ENCODE assay signal across 23 cellular contexts in genomic region chr19:33957804-33958203, GRCh38.
DNase-seq lines count a peak whose midpoint lies in the region; ATAC-seq, FAIRE-seq and TF ChIP-seq lines count a peak whose summit lies in the region.
"Had no signal": no experiment of that assay in that cellular context is flagged by ENCODE, and none has a peak within 500 bp of the region (broad histone marks: within the 10 kb centered on the region; RNA-seq: fewer than 3 reads in every experiment).

No MANE protein-coding gene starts in this region.

- no peaks in the 10 kb centered on the region for H3K36me3 Mint-ChIP-seq in endodermal cell (ENCODE audit: low read depth)
- no peaks in the 10 kb centered on the region for H3K36me3 Mint-ChIP-seq in osteocyte (ENCODE audit: unreplicated experiment)
- H3K36me3 Mint-ChIP-seq: CD8-positive, alpha-beta T cell had no signal

- POLR2A ChIA-PET in A549 (lab: Yijun Ruan, JAX), result no interaction called here

- H3K4me2 ChIP-seq in A549, result no peak overlapping the region
- H3K4me2 ChIP-seq: BLaER1 treated with 17β-estradiol and CSF1 and Interleukin-3, amounts not matched to agents 10 nM and 100 nM had no signal

- H3K4me3 Mint-ChIP-seq in endodermal cell (no peak overlapping the region), osteocyte (ENCODE audit: unreplicated experiment) (no peak overlapping the region)
- H3K4me3 Mint-ChIP-seq: B cell; CD4-positive, alpha-beta T cell; CD8-positive, alpha-beta T cell had no signal

- H3K27ac Mint-ChIP-seq in endodermal cell (no peak overlapping the region), osteocyte (ENCODE audit: unreplicated experiment) (no peak overlapping the region)
- H3K27ac Mint-ChIP-seq: B cell; CD4-positive, alpha-beta T cell; CD8-positive, alpha-beta T cell had no signal

- H3K4me1 ChIP-seq in A549 (no peaks in the 10 kb centered on the region), endodermal cell (ENCODE audit: control insufficient read depth, insufficient read depth, low read length) (peaks cover 10% of the 10 kb centered on the region)
- H3K4me1 ChIP-seq: Caco-2 had no signal

- no peak for TF ChIP-seq CTCF in A549 (IDR thresholded peaks at IDR 0.05)
- TF ChIP-seq CTCF in endodermal cell (conservative IDR thresholded peaks at IDR 0.05), result no peak
- TF ChIP-seq CTCF in osteocyte (IDR thresholded peaks at IDR 0.05), result no peak

- H3K9ac ChIP-seq in endodermal cell (ENCODE audit: extremely low read depth, low read length, poor library complexity, severe bottlenecking), result no peak overlapping the region
- H3K9ac ChIP-seq: BLaER1 treated with 17β-estradiol and CSF1 and Interleukin-3, amounts not matched to agents 10 nM and 100 nM had no signal

- H3K4me3 ChIP-seq in A549 (no peak overlapping the region), endodermal cell (ENCODE audit: low read length) (peak overlapping the region; percentile 27)
- H3K4me3 ChIP-seq: BLaER1 treated with 17β-estradiol and CSF1 and Interleukin-3, amounts not matched to agents 10 nM and 100 nM had no signal

- no peak for TF ChIP-seq POLR2A in A549 (IDR thresholded peaks at IDR 0.05; ENCODE audit: low read length)

- no peak for DNase-seq in A549 (ENCODE audit: low read depth in 1 of 2, low spot score in 1 of 2)
- DNase-seq in endodermal cell, result peak; percentile 38
- peak; percentile 81 for DNase-seq in mesenteric fat pad (ENCODE audit: low spot score)
- peak; percentile 30 for DNase-seq in osteocyte (ENCODE audit: extremely low spot score, unreplicated experiment)
- no peak for DNase-seq in stimulated activated naive CD4-positive, alpha-beta T cell treated with Interleukin-2 at 50 U/mL for 16 hours (lab: John Stamatoyannopoulos, UW)
- no peak for DNase-seq in dedifferentiated amniotic fluid mesenchymal stem cell (ENCODE audit: extremely low spot score)
- DNase-seq: 8988T; AML-193; Caco-2; Calu3; CD4-positive, alpha-beta T cell; CD8-positive, alpha-beta T cell; DMS79 treated with DMSO at 0.1 percent for 48 hours; GF-D8 had no signal

- CTCF ChIA-PET in A549 (lab: Yijun Ruan, JAX), result interaction anchor here (1.4 to 3.5 kb wide), 2 partner anchors 163 to 180 kb away, joined by 5 to 16 read pairs; no protein-coding TSS in a partner anchor

- H3K9me3 Mint-ChIP-seq in endodermal cell (peaks cover 4% of the 10 kb centered on the region), osteocyte (ENCODE audit: unreplicated experiment) (no peaks in the 10 kb centered on the region)
- H3K9me3 Mint-ChIP-seq: CD4-positive, alpha-beta T cell; CD8-positive, alpha-beta T cell had no signal

- H3K4me1 Mint-ChIP-seq in endodermal cell, result peaks cover 14% of the 10 kb centered on the region
- no peaks in the 10 kb centered on the region for H3K4me1 Mint-ChIP-seq in osteocyte (ENCODE audit: unreplicated experiment)
- H3K4me1 Mint-ChIP-seq: B cell had no signal

- TF ChIP-seq EP300 in A549 (IDR thresholded peaks at IDR 0.05), result no peak

- ATAC-seq in A549 (no peak), HG02571 (IDR thresholded peaks at IDR 0.05; ENCODE audit: unreplicated experiment) (no peak)
- ATAC-seq: CD8-positive, alpha-beta T cell had no signal

- no peaks in the 10 kb centered on the region for H3K27me3 ChIP-seq in endodermal cell (ENCODE audit: control insufficient read depth, insufficient read depth, low read length, poor library complexity, severe bottlenecking)
- H3K27me3 ChIP-seq: BLaER1 treated with 17β-estradiol and CSF1 and Interleukin-3, amounts not matched to agents 10 nM and 100 nM had no signal

- 0 out of 3 replicates have a peak, but pooled peaks cover 2% of the 10 kb centered on the region for H3K9me3 ChIP-seq in A549
- no peaks in the 10 kb centered on the region for H3K9me3 ChIP-seq in endodermal cell (ENCODE audit: control insufficient read depth, low read length)

- H3K27me3 Mint-ChIP-seq in endodermal cell (ENCODE audit: insufficient read depth) (no peaks in the 10 kb centered on the region), osteocyte (ENCODE audit: unreplicated experiment) (peaks cover 27% of the 10 kb centered on the region)

- 10% methylated on average over 2 of the region's 2 CpGs for WGBS in A549 (ENCODE audit: missing lambda C conversion rate)
- WGBS in endodermal cell (ENCODE audit: insufficient coverage in 1 of 2, insufficient read length in 1 of 2), 2 experiments, result 72% methylated on average over 1 of the region's 2 CpGs; no CpG with 5 or more reads in 1 of the 2 experiments

- H3K36me3 ChIP-seq in endodermal cell (ENCODE audit: control insufficient read depth, insufficient read depth, low read length), result no peaks in the 10 kb centered on the region
- H3K36me3 ChIP-seq: BLaER1 treated with 17β-estradiol and CSF1 and Interleukin-3, amounts not matched to agents 10 nM and 100 nM had no signal

- no peak for TF ChIP-seq RAD21 in A549 (conservative IDR thresholded peaks at IDR 0.05 in 1 of 2, IDR thresholded peaks at IDR 0.05 in 1 of 2)

- H3K27ac ChIP-seq in A549, result no peak overlapping the region
- no peak overlapping the region for H3K27ac ChIP-seq in endodermal cell (ENCODE audit: low read depth, low read length)
- H3K27ac ChIP-seq: BLaER1 treated with 17β-estradiol and CSF1 and Interleukin-3, amounts not matched to agents 10 nM and 100 nM; C4-2B had no signal

- peak; percentile 23 for FAIRE-seq in A549 (lab: Jason Lieb, UNC)
- FAIRE-seq: A204.1, D721Med, G401.6, GM12891, GM19239 had no signal

TF ChIP-seq in A549, 52 proteins besides CTCF, POLR2A, EP300 and RAD21:
- TF ChIP-seq HEYL (CRISPR knock-in tag; IDR thresholded peaks at IDR 0.05) (no peak), PHF8 (IDR thresholded peaks at IDR 0.05; ENCODE audit: borderline replicate concordance, low read depth) (no peak), KDM5A (IDR thresholded peaks at IDR 0.05) (no peak), JUN (IDR thresholded peaks at IDR 0.05) (no peak), GATA3 (IDR thresholded peaks at IDR 0.05; ENCODE audit: borderline replicate concordance) (no peak), TFCP2L1 (CRISPR knock-in tag; IDR thresholded peaks at IDR 0.05) (no peak), REST (IDR thresholded peaks at IDR 0.05) (no peak), CEBPB (IDR thresholded peaks at IDR 0.05) (no peak), FOSL2 (IDR thresholded peaks at IDR 0.05) (no peak), FOSL2 (CRISPR knock-in tag; IDR thresholded peaks at IDR 0.05) (no peak), NR3C1 (IDR thresholded peaks at IDR 0.05) (no peak), HDAC2 (IDR thresholded peaks at IDR 0.05) (no peak), FOXS1 (CRISPR knock-in tag; IDR thresholded peaks at IDR 0.05) (no peak), ESRRA (IDR thresholded peaks at IDR 0.05; ENCODE audit: borderline replicate concordance, low read length) (no peak), HOXB5 (CRISPR knock-in tag; IDR thresholded peaks at IDR 0.05) (no peak), ELK1 (IDR thresholded peaks at IDR 0.05; ENCODE audit: low read depth, low read length) (no peak), FOSB (CRISPR knock-in tag; IDR thresholded peaks at IDR 0.05) (no peak)
TF ChIP-seq in A549: peak in this region for 0.

Comparison
In these comparisons a context has a peak if more than half of its experiments do, and no peak if none do; other contexts are left out.
1. DNase-seq: peak in endodermal cell (single experiment), mesenteric fat pad (single experiment) and osteocyte (single experiment); none in A549 (0 of 2), stimulated activated naive CD4-positive, alpha-beta T cell treated with Interleukin-2 at 50 U/mL for 16 hours (single experiment) and dedifferentiated amniotic fluid mesenchymal stem cell (single experiment).